In the genomic region with DNA sequence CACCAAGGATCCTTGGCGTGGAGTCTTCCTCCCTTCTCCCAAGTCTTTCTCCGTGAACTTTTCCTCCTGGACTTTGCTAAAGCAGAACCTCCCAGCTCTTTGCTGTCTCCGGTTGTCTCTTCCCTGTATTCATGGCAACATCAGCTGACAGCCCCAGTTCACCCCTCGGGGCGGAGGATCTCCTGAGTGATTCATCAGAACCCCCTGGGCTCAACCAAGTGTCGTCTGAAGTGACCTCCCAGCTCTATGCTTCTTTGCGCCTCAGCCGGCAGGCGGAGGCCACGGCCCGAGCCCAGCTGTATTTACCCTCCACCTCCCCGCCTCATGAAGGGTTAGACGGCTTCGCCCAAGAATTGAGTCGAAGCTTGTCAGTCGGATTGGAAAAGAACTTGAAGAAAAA, we compare ENCODE assay signal across 1 cellular context.
TF ChIP-seq lines count a peak whose summit lies in the region.

No MANE protein-coding gene starts in this region.

TF ChIP-seq in HepG2, 621 proteins besides CTCF, POLR2A, EP300 and RAD21 (continued from another document):
- TF ChIP-seq, protein P1, sequence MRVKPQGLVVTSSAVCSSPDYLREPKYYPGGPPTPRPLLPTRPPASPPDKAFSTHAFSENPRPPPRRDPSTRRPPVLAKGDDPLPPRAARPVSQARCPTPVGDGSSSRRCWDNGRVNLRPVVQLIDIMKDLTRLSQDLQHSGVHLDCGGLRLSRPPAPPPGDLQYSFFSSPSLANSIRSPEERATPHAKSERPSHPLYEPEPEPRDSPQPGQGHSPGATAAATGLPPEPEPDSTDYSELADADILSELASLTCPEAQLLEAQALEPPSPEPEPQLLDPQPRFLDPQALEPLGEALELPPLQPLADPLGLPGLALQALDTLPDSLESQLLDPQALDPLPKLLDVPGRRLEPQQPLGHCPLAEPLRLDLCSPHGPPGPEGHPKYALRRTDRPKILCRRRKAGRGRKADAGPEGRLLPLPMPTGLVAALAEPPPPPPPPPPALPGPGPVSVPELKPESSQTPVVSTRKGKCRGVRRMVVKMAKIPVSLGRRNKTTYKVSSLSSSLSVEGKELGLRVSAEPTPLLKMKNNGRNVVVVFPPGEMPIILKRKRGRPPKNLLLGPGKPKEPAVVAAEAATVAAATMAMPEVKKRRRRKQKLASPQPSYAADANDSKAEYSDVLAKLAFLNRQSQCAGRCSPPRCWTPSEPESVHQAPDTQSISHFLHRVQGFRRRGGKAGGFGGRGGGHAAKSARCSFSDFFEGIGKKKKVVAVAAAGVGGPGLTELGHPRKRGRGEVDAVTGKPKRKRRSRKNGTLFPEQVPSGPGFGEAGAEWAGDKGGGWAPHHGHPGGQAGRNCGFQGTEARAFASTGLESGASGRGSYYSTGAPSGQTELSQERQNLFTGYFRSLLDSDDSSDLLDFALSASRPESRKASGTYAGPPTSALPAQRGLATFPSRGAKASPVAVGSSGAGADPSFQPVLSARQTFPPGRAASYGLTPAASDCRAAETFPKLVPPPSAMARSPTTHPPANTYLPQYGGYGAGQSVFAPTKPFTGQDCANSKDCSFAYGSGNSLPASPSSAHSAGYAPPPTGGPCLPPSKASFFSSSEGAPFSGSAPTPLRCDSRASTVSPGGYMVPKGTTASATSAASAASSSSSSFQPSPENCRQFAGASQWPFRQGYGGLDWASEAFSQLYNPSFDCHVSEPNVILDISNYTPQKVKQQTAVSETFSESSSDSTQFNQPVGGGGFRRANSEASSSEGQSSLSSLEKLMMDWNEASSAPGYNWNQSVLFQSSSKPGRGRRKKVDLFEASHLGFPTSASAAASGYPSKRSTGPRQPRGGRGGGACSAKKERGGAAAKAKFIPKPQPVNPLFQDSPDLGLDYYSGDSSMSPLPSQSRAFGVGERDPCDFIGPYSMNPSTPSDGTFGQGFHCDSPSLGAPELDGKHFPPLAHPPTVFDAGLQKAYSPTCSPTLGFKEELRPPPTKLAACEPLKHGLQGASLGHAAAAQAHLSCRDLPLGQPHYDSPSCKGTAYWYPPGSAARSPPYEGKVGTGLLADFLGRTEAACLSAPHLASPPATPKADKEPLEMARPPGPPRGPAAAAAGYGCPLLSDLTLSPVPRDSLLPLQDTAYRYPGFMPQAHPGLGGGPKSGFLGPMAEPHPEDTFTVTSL (CRISPR knock-in tag; IDR thresholded peaks at IDR 0.05; ENCODE audit: borderline replicate concordance) = 0 out of 2 replicates have a peak, but pooled peaks have one; percentile 4
